12 cellular contexts compared by ENCODE assay signal in the genomic region with DNA sequence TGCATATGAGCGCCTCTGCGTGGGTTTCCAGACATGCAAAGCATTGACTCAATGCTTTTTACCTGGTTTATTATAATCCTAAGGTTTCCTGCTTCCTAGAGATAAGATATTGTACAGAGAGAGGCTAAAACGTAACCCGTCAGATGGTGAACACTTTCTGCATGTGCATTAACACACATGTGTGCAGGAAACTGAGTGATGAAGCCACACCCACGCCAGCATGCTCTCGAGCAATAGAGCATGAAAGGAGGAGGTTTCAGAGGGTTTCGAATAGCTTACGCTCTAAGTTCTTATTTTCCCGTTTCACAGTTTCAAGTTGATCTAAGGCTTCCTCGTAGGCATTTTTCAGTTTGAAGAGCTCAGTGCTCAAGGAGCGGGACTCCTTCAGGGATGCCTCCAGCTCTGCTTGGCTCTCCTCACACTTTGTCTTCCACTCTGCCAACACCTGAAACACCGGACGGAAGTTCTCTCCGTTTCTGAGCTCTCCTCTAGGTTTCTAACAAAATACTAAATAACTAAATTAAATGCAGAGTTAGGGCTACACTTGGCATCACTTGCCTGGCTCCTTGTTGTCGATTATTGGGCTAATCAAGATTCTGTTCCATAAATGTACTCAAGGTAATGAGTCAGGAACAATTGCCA. TPM values are rescaled to one million over a fixed set of nuclear protein-coding genes. Genes with fewer than 3 reads are reported as not detected.
DNase-seq lines count a peak whose midpoint lies in the region; ATAC-seq and TF ChIP-seq lines count a peak whose summit lies in the region.
"Had no signal": no experiment of that assay in that cellular context is flagged by ENCODE, and none has a peak within 500 bp of the region (broad histone marks: within the 10 kb centered on the region; RNA-seq: fewer than 3 reads in every experiment).

No MANE protein-coding gene starts in this region.

- H3K27me3 ChIP-seq in brain microvascular endothelial cell (replicated peaks) (no peaks in the 10 kb centered on the region), dorsolateral prefrontal cortex (no peaks in the 10 kb centered on the region)

- intact Hi-C loops in dorsolateral prefrontal cortex (cut with DNase I), result no loop called here

- H3K4me3 ChIP-seq in brain microvascular endothelial cell (ENCODE audit: low read depth, low read length) (no peak overlapping the region), dorsolateral prefrontal cortex (no peak overlapping the region)

- H3K4me3 Mint-ChIP-seq in activated T-helper 17 cell treated with anti-CD3 and anti-CD28 coated beads, Interleukin-2, amount 50 U/mL, for 72 hours, result peak overlapping the region; percentile 7

- H3K27ac Mint-ChIP-seq in activated T-helper 17 cell treated with anti-CD3 and anti-CD28 coated beads, Interleukin-2, amount 50 U/mL, for 72 hours, result no peak overlapping the region

- H3K27ac ChIP-seq in brain microvascular endothelial cell (no peak overlapping the region), dorsolateral prefrontal cortex (no peak overlapping the region)

- H3K27me3 Mint-ChIP-seq in activated T-helper 17 cell treated with anti-CD3 and anti-CD28 coated beads, Interleukin-2, amount 50 U/mL, for 72 hours, result no peaks in the 10 kb centered on the region

- TF ChIP-seq CTCF in brain microvascular endothelial cell (IDR thresholded peaks at IDR 0.05; ENCODE audit: low read depth, low read length, missing control alignments), result no peak
- no peak for TF ChIP-seq CTCF in dorsolateral prefrontal cortex (IDR thresholded peaks at IDR 0.05 in 54 of 56, conservative IDR thresholded peaks at IDR 0.05 in 2 of 56; ENCODE audit: low read depth in 1 of 56, partially characterized antibody in 56 of 56)

- H3K4me1 Mint-ChIP-seq in activated T-helper 17 cell treated with anti-CD3 and anti-CD28 coated beads, Interleukin-2, amount 50 U/mL, for 72 hours, result no peaks in the 10 kb centered on the region

- no peaks in the 10 kb centered on the region for H3K9me3 Mint-ChIP-seq in activated T-helper 17 cell treated with anti-CD3 and anti-CD28 coated beads, Interleukin-2, amount 50 U/mL, for 72 hours

- H3K36me3 ChIP-seq in brain microvascular endothelial cell (replicated peaks), result no peaks in the 10 kb centered on the region

- DNase-seq in DMS79 (lab: John Stamatoyannopoulos, UW), result no peak
- no peak for DNase-seq in epidermal melanocyte (ENCODE audit: insufficient read length, low spot score)
- DNase-seq in brain microvascular endothelial cell, result no peak
- DNase-seq in dorsolateral prefrontal cortex, result no peak
- DNase-seq: DND-41; erythroblast; Right ventricle myocardium superior; stimulated activated CD4-positive, alpha-beta T cell treated with anti-CD3 and anti-CD28 coated beads, Interleukin-1b, Interleukin-23, amount 100 ng/mL, for 48 hours had no signal

- ATAC-seq in GM18870 (IDR thresholded peaks at IDR 0.05; ENCODE audit: unreplicated experiment) (peak; percentile 93), GM21515 (IDR thresholded peaks at IDR 0.05; ENCODE audit: unreplicated experiment) (peak; percentile 93), HG03097 (IDR thresholded peaks at IDR 0.05; ENCODE audit: low FRiP score, unreplicated experiment) (peak; percentile 91)
- ATAC-seq in activated T-helper 17 cell treated with anti-CD3 and anti-CD28 coated beads, Interleukin-2, amount 50 U/mL, for 72 hours (replicated peaks), result peak; percentile 80

- peaks cover 39% of the 10 kb centered on the region for H3K36me3 Mint-ChIP-seq in activated T-helper 17 cell treated with anti-CD3 and anti-CD28 coated beads, Interleukin-2, amount 50 U/mL, for 72 hours (ENCODE audit: low read depth)

- in situ Hi-C loops in brain microvascular endothelial cell (cut with HindIII; ENCODE audit: low pct_ligation_motif_present, low sequenced_read_pairs), result no loop called here

RNA-seq across cellular contexts. Expression of gene MYH3, which starts 23.2 kb away (rescaled TPM):
- 1 to 10 TPM; 1.6 to 3.0 TPM for total RNA-seq in activated T-helper 17 cell treated with anti-CD3 and anti-CD28 coated beads, Interleukin-2, amount 50 U/mL, for 72 hours
- total RNA-seq in dorsolateral prefrontal cortex, result 1 to 10 TPM in 118 of 120 experiments, under 1 TPM in 2; 0.71 to 10.0 (median 3.6) TPM
